Comparison of ENCODE assay signal across 19 cellular contexts in genomic region chr10:118042827-118043242, GRCh38. TPM values are rescaled to one million over a fixed set of nuclear protein-coding genes. Genes with fewer than 3 reads are reported as not detected.
DNase-seq lines count a peak whose midpoint lies in the region; ATAC-seq, FAIRE-seq and TF ChIP-seq lines count a peak whose summit lies in the region.
"Had no signal": no experiment of that assay in that cellular context is flagged by ENCODE, and none has a peak within 500 bp of the region (broad histone marks: within the 10 kb centered on the region; RNA-seq: fewer than 3 reads in every experiment).

No MANE protein-coding gene starts in this region.

- no peak for ATAC-seq in GM12878
- ATAC-seq: left colon; stimulated activated naive CD8-positive, alpha-beta T cell treated with anti-CD3 and anti-CD28 coated beads, Interleukin-15, Interleukin-2, amounts not matched to agents 100 U/mL and 50 U/mL, for 24 hours had no signal

- no peak overlapping the region for H2AFZ ChIP-seq in ACC112 (ENCODE audit: low read length, unreplicated experiment)
- H2AFZ ChIP-seq in Loucy (ENCODE audit: low read length) = no peak overlapping the region
- no peak overlapping the region for H2AFZ ChIP-seq in GM12878 (ENCODE audit: control insufficient read depth, low read depth, low read length)

- H3K9me2 ChIP-seq in Loucy (replicated peaks; ENCODE audit: low read depth, low read length) = no peaks in the 10 kb centered on the region

- H3K4me3 ChIP-seq in ACC112 (ENCODE audit: low read depth, low read length) (peak overlapping the region; percentile 19; the same call in 1 of the 2 replicates), Loucy (ENCODE audit: low read length, poor library complexity, severe bottlenecking) (peak overlapping the region; percentile 99), GM12878 (peak overlapping the region; percentile 25; the same call in 1 of the 2 replicates)
- H3K4me3 ChIP-seq: right atrium auricular region had no signal

- H3K9ac ChIP-seq in Loucy (ENCODE audit: low read depth, low read length, poor library complexity, severe bottlenecking) = peak overlapping the region; percentile 12
- no peak overlapping the region for H3K9ac ChIP-seq in GM12878 (ENCODE audit: control insufficient read depth, insufficient read depth, low read length)

- no peak for TF ChIP-seq EP300 in GM12878 (IDR thresholded peaks at IDR 0.05; ENCODE audit: borderline replicate concordance in 1 of 2, control insufficient read depth in 1 of 2, low read depth in 2 of 2, low read length in 2 of 2)

- no peak for TF ChIP-seq CTCF in Loucy (conservative IDR thresholded peaks at IDR 0.05; ENCODE audit: low read length)
- TF ChIP-seq CTCF in GM12878 (IDR thresholded peaks at IDR 0.05 in 2 of 3, conservative IDR thresholded peaks at IDR 0.05 in 1 of 3; ENCODE audit: control insufficient read depth in 2 of 3, extremely low read depth in 1 of 3, insufficient read depth in 1 of 3, low read depth in 3 of 3, low read length in 3 of 3) = no peak

- in situ Hi-C loops in GM12878 (cut with MboI) = no loop called here

- CTCF ChIA-PET in GM12878 (lab: Yijun Ruan, JAX) = interaction anchor here (0.9 to 1.3 kb wide), 4 partner anchors 9 to 22 kb away, joined by 3 to 4 read pairs (median 4); no protein-coding TSS in a partner anchor

- POLR2A ChIA-PET in GM12878 (lab: Charles Lee) = interaction anchor here (0.7 kb wide), 1 partner anchor 40 kb away, joined by 4 read pairs; no protein-coding TSS in a partner anchor

- no peak for TF ChIP-seq POLR2A in GM12878 (IDR thresholded peaks at IDR 0.05; ENCODE audit: low read depth, low read length)

- H3K27ac ChIP-seq in ACC112 (ENCODE audit: low read depth, low read length) (no peak overlapping the region), GM12878 (ENCODE audit: control insufficient read depth, insufficient read depth) (no peak overlapping the region)
- H3K27ac ChIP-seq: neutrophil had no signal

- BruUV-seq in GM12878 (replicated peaks; lab: Mats Ljungman, UMichigan) = no TSS peak

- TF ChIP-seq RAD21 in GM12878 (IDR thresholded peaks at IDR 0.05; ENCODE audit: insufficient read depth, low read depth, low read length) = no peak

- DNase-seq in GM12878 (ENCODE audit: low read depth, low spot score) (no peak), myocyte (ENCODE audit: low read depth) (peak; percentile 13), NCI-H1436 (lab: John Stamatoyannopoulos, UW) (no peak), DMS153 (lab: John Stamatoyannopoulos, UW) (no peak), NCI-H345 (lab: John Stamatoyannopoulos, UW) (no peak)
- no peak for DNase-seq in activated CD4-positive, alpha-beta T cell treated with anti-CD3 and anti-CD28 coated beads, Interleukin-2, amount 50 U/mL, for 1 hour
- DNase-seq: activated B cell treated with CpG ODN at 0.5 μM for 24 hours; GF-D8; left colon; midbrain; NCI-H2029 treated with DMSO at 0.1 percent for 48 hours; NCI-H524 treated with DMSO at 0.1 percent for 48 hours; stimulated activated naive CD8-positive, alpha-beta T cell treated with anti-CD3 and anti-CD28 coated beads, Interleukin-15, Interleukin-2, amounts not matched to agents 100 U/mL and 50 U/mL, for 24 hours had no signal

- H3K4me2 ChIP-seq in Loucy (ENCODE audit: low read depth, low read length, poor library complexity, severe bottlenecking) = peak overlapping the region; percentile 88
- peak overlapping the region; percentile 61; the same call in 1 of the 2 replicates for H3K4me2 ChIP-seq in GM12878 (ENCODE audit: control insufficient read depth, insufficient read depth)

- H3F3A ChIP-seq in Loucy (ENCODE audit: low read depth) = no peaks in the 10 kb centered on the region

- SMC1A ChIA-PET in GM12878 (lab: Charles Lee; ENCODE audit: uncharacterized antibody, unreplicated experiment) = interaction anchor here (1.4 to 5.5 kb wide), 3 partner anchors 14 to 510 kb away, joined by 3 to 31 read pairs (median 3); no protein-coding TSS in a partner anchor

- H3K79me2 ChIP-seq in ACC112 (ENCODE audit: control insufficient read depth, insufficient read depth, low read length, unreplicated experiment) (peaks cover 57% of the 10 kb centered on the region), Loucy (ENCODE audit: insufficient read depth, low read length) (peaks cover 52% of the 10 kb centered on the region), GM12878 (ENCODE audit: control insufficient read depth, insufficient read depth, low read length) (peaks cover 35% of the 10 kb centered on the region)

- H4K20me1 ChIP-seq in Loucy (ENCODE audit: insufficient read depth, low read length, poor library complexity, severe bottlenecking) = peaks cover 12% of the 10 kb centered on the region
- no peaks in the 10 kb centered on the region for H4K20me1 ChIP-seq in GM12878 (ENCODE audit: control insufficient read depth, insufficient read depth)

- RAD21 ChIA-PET in GM12878 (lab: Charles Lee; ENCODE audit: unreplicated experiment) = interaction anchor here (0.8 to 1.3 kb wide), 3 partner anchors 9 to 155 kb away, joined by 3 read pairs; no protein-coding TSS in a partner anchor

- H3K27me3 ChIP-seq in ACC112 (ENCODE audit: insufficient read depth, low read length) (no peaks in the 10 kb centered on the region), Loucy (ENCODE audit: insufficient read depth, low read length, poor library complexity, severe bottlenecking) (no peaks in the 10 kb centered on the region), GM12878 (replicated peaks in 1 of 2; ENCODE audit: control insufficient read depth in 2 of 2, insufficient read depth in 2 of 2, low read length in 1 of 2) (no peaks in the 10 kb centered on the region)
- H3K27me3 ChIP-seq: neutrophil, right atrium auricular region had no signal

- 79% methylated on average over 2 of the region's 2 CpGs for WGBS in GM12878 (ENCODE audit: insufficient coverage, insufficient replicate concordance, low lambda C conversion rate, missing lambda C conversion rate)

- H3K36me3 ChIP-seq in ACC112 (ENCODE audit: insufficient read depth, low read length) (no peaks in the 10 kb centered on the region), Loucy (ENCODE audit: insufficient read depth, low read length) (no peaks in the 10 kb centered on the region), GM12878 (ENCODE audit: control insufficient read depth in 2 of 2, insufficient read depth in 2 of 2, low read length in 1 of 2) (no peaks in the 10 kb centered on the region)
- H3K36me3 ChIP-seq: neutrophil, right atrium auricular region had no signal

- FAIRE-seq in GM12878 (lab: Jason Lieb, UNC) = no peak
- FAIRE-seq: GM12892, RCC 7860 had no signal

- H3K9me3 ChIP-seq in Loucy (ENCODE audit: insufficient read depth, low read depth, low read length) (no peaks in the 10 kb centered on the region), GM12878 (replicated peaks; ENCODE audit: control insufficient read depth, insufficient read depth, low read length) (no peaks in the 10 kb centered on the region)
- H3K9me3 ChIP-seq: neutrophil, right atrium auricular region had no signal

- intact Hi-C loops in GM12878 (cut with micrococcal nuclease; ENCODE audit: unreplicated experiment) = no loop called here

- H3K4me1 ChIP-seq in ACC112 (ENCODE audit: control insufficient read depth, insufficient read depth, low read length, unreplicated experiment) = peaks cover 44% of the 10 kb centered on the region
- peaks cover 66% of the 10 kb centered on the region for H3K4me1 ChIP-seq in Loucy (ENCODE audit: insufficient read depth, low read length, poor library complexity, severe bottlenecking)
- H3K4me1 ChIP-seq in GM12878 (ENCODE audit: control insufficient read depth, insufficient read depth, low read length) = peaks cover 4% of the 10 kb centered on the region

TF ChIP-seq in GM12878, 131 proteins besides CTCF, POLR2A, EP300 and RAD21 (continues in another document):
- TF ChIP-seq HCFC1 (IDR thresholded peaks at IDR 0.05; ENCODE audit: low read length) (no peak), SMAD5 (IDR thresholded peaks at IDR 0.05; ENCODE audit: low read depth) (no peak), FOXM1 (IDR thresholded peaks at IDR 0.05; ENCODE audit: low read depth, low read length) (no peak), BCLAF1 (IDR thresholded peaks at IDR 0.05) (no peak), TCF12 (IDR thresholded peaks at IDR 0.05; ENCODE audit: low read depth, low read length) (no peak)

RNA-seq across cellular contexts. Expression of gene RAB11FIP2, which starts 3.9 kb away (rescaled TPM):
- 81.5 and 85.1 TPM in 2 replicates for total RNA-seq in GM12878 (2013; cell fraction: nucleolus; rRNA removed)
- total RNA-seq in GM12878 (2014; rRNA removed) (5.0 and 7.9 TPM in 2 replicates), GM12878 (2014; rRNA removed; fragmentation: Illumina TruSeq; extraction: Trizol) (13.5 and 16.7 TPM in 2 replicates), GM12878 (2021) (7.2 and 8.1 TPM in 2 replicates), myocyte (17.3 and 36.1 TPM in 2 replicates)
- polyA plus RNA-seq in GM12878 (2011; ENCODE audit: low read depth) = 1.9 TPM
- polyA plus RNA-seq in GM12878 (2011; rRNA removed) (7.6 and 13.1 TPM in 2 replicates), GM12878 (2014; fragmentation: Illumina TruSeq; extraction: Trizol) (5.4 and 8.6 TPM in 2 replicates), GM12878 (2014; fragmentation: Nextera tagmentation; extraction: Ambion mirVana) (1 to 10 TPM; 1.8 to 2.3 TPM), GM12878 (2014; rRNA removed) (3.0 and 3.3 TPM in 2 replicates), GM12878 (2016; fragmentation: Nextera tagmentation; extraction: Ambion mirVana) (1 to 10 TPM; 1.8 to 3.7 TPM)
- polyA plus RNA-seq in GM12878 (2011; cell fraction: cytosol; rRNA removed) = 2.0 and 3.0 TPM in 2 replicates
- 12.8 and 13.7 TPM in 2 replicates for polyA plus RNA-seq in GM12878 (2011; cell fraction: nucleus; rRNA removed)
- polyA plus RNA-seq in GM12878 (2012) = 3.8 and 3.9 TPM in 2 replicates
- 7.9 and 8.2 TPM in 2 replicates for polyA minus RNA-seq in GM12878 (2011; rRNA and poly(A)+ RNA removed)
- polyA minus RNA-seq in GM12878 (2011; cell fraction: cytosol; rRNA and poly(A)+ RNA removed) = 2.5 and 3.5 TPM in 2 replicates
- 25.6 and 25.8 TPM in 2 replicates for polyA minus RNA-seq in GM12878 (2011; cell fraction: nucleus; rRNA and poly(A)+ RNA removed)
- 5.7 TPM for polyA plus RNA-seq in myocyte (2012)

Comparison
In these comparisons a context has a peak if more than half of its experiments do, and no peak if none do; other contexts are left out.
1. H3K4me3 ChIP-seq: peak in every context shown above with its lines; median percentile 99 in Loucy; 25 in GM12878; 19 in ACC112.